In genomic region chr2:8531481-8531880, GRCh38 we compare ENCODE assay signal across 26 cellular contexts.
"Had no signal": no experiment of that assay in that cellular context is flagged by ENCODE, and none has a peak within 500 bp of the region (broad histone marks: within the 10 kb centered on the region; RNA-seq: fewer than 3 reads in every experiment).

No MANE protein-coding gene starts in this region.

- DNase-seq: hypothalamus; immature natural killer cell; left ventricle myocardium inferior; mesendoderm; naive B cell; natural killer cell; nephron progenitor cell; ovary; stimulated activated CD4-positive, alpha-beta T cell treated with anti-CD3 and anti-CD28 coated beads, Interleukin-12 subunit alpha, Interleukin-12 subunit beta, amount 100 ng/mL, for 4 hours; stimulated activated CD4-positive, alpha-beta T cell treated with anti-CD3 and anti-CD28 coated beads, Interleukin-15, amount 100 ng/mL, for 24 hours; stimulated activated CD4-positive, alpha-beta T cell treated with anti-CD3 and anti-CD28 coated beads, Interleukin-2, amount 100 ng/mL, for 24 hours; stimulated activated CD4-positive, alpha-beta T cell treated with anti-CD3 and anti-CD28 coated beads, Interleukin-4, amount 100 ng/mL, for 1 hour; stimulated activated naive B cell treated with anti-CD40 and anti-IgM and Interleukin-4, amounts not matched to agents 10 μg/mL and 1 μg/mL and 100 μg/mL, for 72 hours; stimulated activated naive CD8-positive, alpha-beta T cell treated with anti-CD3 and anti-CD28 coated beads, Interleukin-15, Interleukin-2, amounts not matched to agents 100 U/mL and 50 U/mL, for 24 hours; stomach; testis; thyroid gland; transverse colon; upper lobe of left lung had no signal

- FAIRE-seq: islet of Langerhans had no signal

- H3K27me3 ChIP-seq: neural progenitor cell, ovary, right atrium auricular region, stomach, testis, thyroid gland, transverse colon, upper lobe of left lung, vagina had no signal

- H3K9me3 ChIP-seq: ovary, right atrium auricular region, testis, thyroid gland had no signal

- H3K9ac ChIP-seq: neural progenitor cell had no signal

- ATAC-seq: natural killer cell; sciatic nerve; stimulated activated naive B cell treated with anti-CD40 and anti-IgM and Interleukin-4, amounts not matched to agents 10 μg/mL and 1 μg/mL and 100 μg/mL, for 72 hours; stimulated activated naive CD8-positive, alpha-beta T cell treated with anti-CD3 and anti-CD28 coated beads, Interleukin-15, Interleukin-2, amounts not matched to agents 100 U/mL and 50 U/mL, for 24 hours had no signal

- H3K4me2 ChIP-seq: neural progenitor cell had no signal

- H3K27ac ChIP-seq: left ventricle myocardium inferior, neural progenitor cell, ovary, right atrium auricular region, skin epidermis, stomach, testis, thyroid gland, transverse colon, upper lobe of left lung, vagina had no signal

- H3K36me3 ChIP-seq: left ventricle myocardium inferior, neural progenitor cell, ovary, right atrium auricular region, stomach, thyroid gland, transverse colon, upper lobe of left lung, vagina had no signal

- H3K4me3 ChIP-seq: left ventricle myocardium inferior, lung, neural progenitor cell, ovary, right atrium auricular region, skin epidermis, stomach, testis, thyroid gland, transverse colon, upper lobe of left lung, vagina had no signal

- H2AFZ ChIP-seq: neural progenitor cell had no signal
